ENCODE assay signal across 9 cellular contexts in genomic region chr3:127754411-127755304, GRCh38.
DNase-seq lines count a peak whose midpoint lies in the region; ATAC-seq, FAIRE-seq and TF ChIP-seq lines count a peak whose summit lies in the region.
"Had no signal": no experiment of that assay in that cellular context is flagged by ENCODE, and none has a peak within 500 bp of the region (broad histone marks: within the 10 kb centered on the region; RNA-seq: fewer than 3 reads in every experiment).

No MANE protein-coding gene starts in this region.

- ATAC-seq in HG02798 (IDR thresholded peaks at IDR 0.05; ENCODE audit: poor library complexity, unreplicated experiment) (peak; percentile 21), GM21526 (IDR thresholded peaks at IDR 0.05; ENCODE audit: low FRiP score, unreplicated experiment) (no peak)

- peak; percentile 75 for TF ChIP-seq POLR2A in GM12892 (IDR thresholded peaks at IDR 0.05; ENCODE audit: low read depth, low read length)

- H3K27ac Mint-ChIP-seq in activated naive CD8-positive, alpha-beta T cell, result peak overlapping the region; percentile 81
- H3K27ac Mint-ChIP-seq: natural killer cell treated with Interleukin-12 subunit alpha and Interleukin-12 subunit beta and Interleukin-15 and Interleukin-18, amount 100 ng/mL, for 72 hours had no signal

- DNase-seq in GM12892 (ENCODE audit: insufficient read length) (peak; percentile 52), NCI-H1436 treated with DMSO at 0.1 percent for 48 hours (lab: John Stamatoyannopoulos, UW) (no peak), NCI-H1092 treated with DMSO at 0.1 percent for 48 hours (lab: John Stamatoyannopoulos, UW) (no peak)
- DNase-seq in stimulated activated CD4-positive, alpha-beta T cell treated with anti-CD3 and anti-CD28 coated beads, Interleukin-2, amount 100 ng/mL, for 4 hours (ENCODE audit: low read depth), result peak; percentile 41
- DNase-seq in activated CD4-positive, CD25-positive, alpha-beta regulatory T cell (lab: John Stamatoyannopoulos, UW), result no peak

- no peaks in the 10 kb centered on the region for H3K9me3 Mint-ChIP-seq in activated naive CD8-positive, alpha-beta T cell (ENCODE audit: low read depth)
- H3K9me3 Mint-ChIP-seq: natural killer cell treated with Interleukin-12 subunit alpha and Interleukin-12 subunit beta and Interleukin-15 and Interleukin-18, amount 100 ng/mL, for 72 hours had no signal

- peak; percentile 94 for FAIRE-seq in GM12892 (lab: Jason Lieb, UNC)

- H3K4me3 Mint-ChIP-seq in activated naive CD8-positive, alpha-beta T cell, result peak overlapping the region; percentile 68
- H3K4me3 Mint-ChIP-seq: natural killer cell treated with Interleukin-12 subunit alpha and Interleukin-12 subunit beta and Interleukin-15 and Interleukin-18, amount 100 ng/mL, for 72 hours had no signal

- peaks cover 3% of the 10 kb centered on the region for H3K27me3 Mint-ChIP-seq in activated naive CD8-positive, alpha-beta T cell

- H3K36me3 Mint-ChIP-seq in activated naive CD8-positive, alpha-beta T cell, result no peaks in the 10 kb centered on the region
- H3K36me3 Mint-ChIP-seq: natural killer cell treated with Interleukin-12 subunit alpha and Interleukin-12 subunit beta and Interleukin-15 and Interleukin-18, amount 100 ng/mL, for 72 hours had no signal

- peaks cover 35% of the 10 kb centered on the region for H3K4me1 Mint-ChIP-seq in activated naive CD8-positive, alpha-beta T cell (ENCODE audit: low read depth)

Comparison
In these comparisons a context has a peak if more than half of its experiments do, and no peak if none do; other contexts are left out.
1. DNase-seq: peak in GM12892 (single experiment) and stimulated activated CD4-positive, alpha-beta T cell treated with anti-CD3 and anti-CD28 coated beads, Interleukin-2, amount 100 ng/mL, for 4 hours (single experiment); none in NCI-H1436 treated with DMSO at 0.1 percent for 48 hours (single experiment), activated CD4-positive, CD25-positive, alpha-beta regulatory T cell (0 of 4) and NCI-H1092 treated with DMSO at 0.1 percent for 48 hours (single experiment).